ENCODE assay signal across 1 cellular context in the genomic region with DNA sequence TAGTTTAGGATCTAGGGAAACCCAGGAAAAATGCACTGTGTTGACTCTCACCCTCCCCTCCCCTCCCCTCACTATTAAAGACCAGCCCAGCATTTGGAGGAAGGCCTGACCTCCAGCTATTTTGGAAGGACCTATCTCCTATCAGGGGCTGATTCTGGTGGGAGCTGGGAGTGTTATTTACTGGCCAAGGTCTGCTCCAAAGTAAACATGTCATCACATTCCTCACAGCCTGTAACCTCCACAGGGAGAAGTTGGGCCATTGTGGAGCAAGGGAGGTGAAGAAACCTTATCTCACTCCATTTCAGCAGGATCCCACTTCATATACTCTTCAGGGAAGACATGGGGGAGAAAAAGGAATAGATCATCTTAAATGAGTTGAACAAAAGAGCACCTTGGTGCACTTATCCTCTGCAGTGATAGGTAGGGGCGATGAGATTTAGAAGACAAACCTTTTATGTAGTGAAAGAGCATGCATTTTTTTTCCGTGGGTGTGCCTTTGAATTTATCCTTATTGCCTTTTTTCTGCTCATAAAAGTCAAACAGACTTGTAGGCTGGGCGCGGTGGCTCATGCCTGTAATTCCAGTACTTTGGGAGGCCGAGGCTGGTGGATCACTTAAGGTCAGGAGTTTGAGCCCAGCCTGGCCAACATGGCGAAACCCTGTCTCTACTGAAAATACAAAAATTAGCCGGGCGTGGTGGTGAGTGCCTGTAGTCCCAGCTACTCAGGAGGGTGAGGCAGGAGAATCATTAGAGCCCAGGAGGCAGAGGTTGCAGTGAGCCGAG.
A peak's percentile ranks its signal among the peaks of the same experiment; 100 is the strongest.
TF ChIP-seq lines count a peak whose summit lies in the region.

No MANE protein-coding gene starts in this region.

TF ChIP-seq in HepG2, 621 proteins besides CTCF, POLR2A, EP300 and RAD21 (continued from another document and continues in another):
- no peak for TF ChIP-seq ZNF513 (CRISPR knock-in tag; conservative IDR thresholded peaks at IDR 0.05)
- no peak for TF ChIP-seq TFAP4 (IDR thresholded peaks at IDR 0.05; ENCODE audit: borderline replicate concordance, low read depth)
- TF ChIP-seq SAFB2 (CRISPR knock-in tag; IDR thresholded peaks at IDR 0.05; ENCODE audit: borderline replicate concordance, low read depth), result no peak
- TF ChIP-seq, protein P1, sequence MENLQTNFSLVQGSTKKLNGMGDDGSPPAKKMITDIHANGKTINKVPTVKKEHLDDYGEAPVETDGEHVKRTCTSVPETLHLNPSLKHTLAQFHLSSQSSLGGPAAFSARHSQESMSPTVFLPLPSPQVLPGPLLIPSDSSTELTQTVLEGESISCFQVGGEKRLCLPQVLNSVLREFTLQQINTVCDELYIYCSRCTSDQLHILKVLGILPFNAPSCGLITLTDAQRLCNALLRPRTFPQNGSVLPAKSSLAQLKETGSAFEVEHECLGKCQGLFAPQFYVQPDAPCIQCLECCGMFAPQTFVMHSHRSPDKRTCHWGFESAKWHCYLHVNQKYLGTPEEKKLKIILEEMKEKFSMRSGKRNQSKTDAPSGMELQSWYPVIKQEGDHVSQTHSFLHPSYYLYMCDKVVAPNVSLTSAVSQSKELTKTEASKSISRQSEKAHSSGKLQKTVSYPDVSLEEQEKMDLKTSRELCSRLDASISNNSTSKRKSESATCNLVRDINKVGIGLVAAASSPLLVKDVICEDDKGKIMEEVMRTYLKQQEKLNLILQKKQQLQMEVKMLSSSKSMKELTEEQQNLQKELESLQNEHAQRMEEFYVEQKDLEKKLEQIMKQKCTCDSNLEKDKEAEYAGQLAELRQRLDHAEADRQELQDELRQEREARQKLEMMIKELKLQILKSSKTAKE (CRISPR knock-in tag; IDR thresholded peaks at IDR 0.05; ENCODE audit: borderline replicate concordance), result no peak; the same call in 1 of the 2 replicates
- no peak for TF ChIP-seq ZSCAN20 (CRISPR knock-in tag; IDR thresholded peaks at IDR 0.05; ENCODE audit: borderline replicate concordance)
- TF ChIP-seq AHR (CRISPR knock-in tag; IDR thresholded peaks at IDR 0.05), result no peak
- TF ChIP-seq ZNF678 (CRISPR knock-in tag; IDR thresholded peaks at IDR 0.05), result no peak
- TF ChIP-seq, protein P2, sequence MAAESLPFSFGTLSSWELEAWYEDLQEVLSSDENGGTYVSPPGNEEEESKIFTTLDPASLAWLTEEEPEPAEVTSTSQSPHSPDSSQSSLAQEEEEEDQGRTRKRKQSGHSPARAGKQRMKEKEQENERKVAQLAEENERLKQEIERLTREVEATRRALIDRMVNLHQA (CRISPR knock-in tag; IDR thresholded peaks at IDR 0.05), result no peak
- TF ChIP-seq ZNF282 (IDR thresholded peaks at IDR 0.05; ENCODE audit: partially characterized antibody), result no peak
- no peak for TF ChIP-seq CREBL2 (CRISPR knock-in tag; IDR thresholded peaks at IDR 0.05; ENCODE audit: borderline replicate concordance)
- no peak for TF ChIP-seq GLMP (CRISPR knock-in tag; IDR thresholded peaks at IDR 0.05; ENCODE audit: borderline replicate concordance)
- TF ChIP-seq FOSL1 (CRISPR knock-in tag; IDR thresholded peaks at IDR 0.05; ENCODE audit: borderline replicate concordance), result no peak
- TF ChIP-seq DNMT3B (CRISPR knock-in tag; conservative IDR thresholded peaks at IDR 0.05), result no peak
- no peak for TF ChIP-seq RARG (CRISPR knock-in tag; IDR thresholded peaks at IDR 0.05; ENCODE audit: low read depth)
- no peak for TF ChIP-seq RAD51 (IDR thresholded peaks at IDR 0.05; ENCODE audit: borderline replicate concordance)
- TF ChIP-seq ARNT (IDR thresholded peaks at IDR 0.05), result no peak
- no peak for TF ChIP-seq ZBTB20 (CRISPR knock-in tag; IDR thresholded peaks at IDR 0.05; ENCODE audit: borderline replicate concordance, low read depth)
- no peak for TF ChIP-seq ZBTB21 (CRISPR knock-in tag; IDR thresholded peaks at IDR 0.05)
- TF ChIP-seq ZNF547 (CRISPR knock-in tag; IDR thresholded peaks at IDR 0.05), result no peak
- no peak for TF ChIP-seq ZNF446 (CRISPR knock-in tag; IDR thresholded peaks at IDR 0.05)
- TF ChIP-seq, protein P3, sequence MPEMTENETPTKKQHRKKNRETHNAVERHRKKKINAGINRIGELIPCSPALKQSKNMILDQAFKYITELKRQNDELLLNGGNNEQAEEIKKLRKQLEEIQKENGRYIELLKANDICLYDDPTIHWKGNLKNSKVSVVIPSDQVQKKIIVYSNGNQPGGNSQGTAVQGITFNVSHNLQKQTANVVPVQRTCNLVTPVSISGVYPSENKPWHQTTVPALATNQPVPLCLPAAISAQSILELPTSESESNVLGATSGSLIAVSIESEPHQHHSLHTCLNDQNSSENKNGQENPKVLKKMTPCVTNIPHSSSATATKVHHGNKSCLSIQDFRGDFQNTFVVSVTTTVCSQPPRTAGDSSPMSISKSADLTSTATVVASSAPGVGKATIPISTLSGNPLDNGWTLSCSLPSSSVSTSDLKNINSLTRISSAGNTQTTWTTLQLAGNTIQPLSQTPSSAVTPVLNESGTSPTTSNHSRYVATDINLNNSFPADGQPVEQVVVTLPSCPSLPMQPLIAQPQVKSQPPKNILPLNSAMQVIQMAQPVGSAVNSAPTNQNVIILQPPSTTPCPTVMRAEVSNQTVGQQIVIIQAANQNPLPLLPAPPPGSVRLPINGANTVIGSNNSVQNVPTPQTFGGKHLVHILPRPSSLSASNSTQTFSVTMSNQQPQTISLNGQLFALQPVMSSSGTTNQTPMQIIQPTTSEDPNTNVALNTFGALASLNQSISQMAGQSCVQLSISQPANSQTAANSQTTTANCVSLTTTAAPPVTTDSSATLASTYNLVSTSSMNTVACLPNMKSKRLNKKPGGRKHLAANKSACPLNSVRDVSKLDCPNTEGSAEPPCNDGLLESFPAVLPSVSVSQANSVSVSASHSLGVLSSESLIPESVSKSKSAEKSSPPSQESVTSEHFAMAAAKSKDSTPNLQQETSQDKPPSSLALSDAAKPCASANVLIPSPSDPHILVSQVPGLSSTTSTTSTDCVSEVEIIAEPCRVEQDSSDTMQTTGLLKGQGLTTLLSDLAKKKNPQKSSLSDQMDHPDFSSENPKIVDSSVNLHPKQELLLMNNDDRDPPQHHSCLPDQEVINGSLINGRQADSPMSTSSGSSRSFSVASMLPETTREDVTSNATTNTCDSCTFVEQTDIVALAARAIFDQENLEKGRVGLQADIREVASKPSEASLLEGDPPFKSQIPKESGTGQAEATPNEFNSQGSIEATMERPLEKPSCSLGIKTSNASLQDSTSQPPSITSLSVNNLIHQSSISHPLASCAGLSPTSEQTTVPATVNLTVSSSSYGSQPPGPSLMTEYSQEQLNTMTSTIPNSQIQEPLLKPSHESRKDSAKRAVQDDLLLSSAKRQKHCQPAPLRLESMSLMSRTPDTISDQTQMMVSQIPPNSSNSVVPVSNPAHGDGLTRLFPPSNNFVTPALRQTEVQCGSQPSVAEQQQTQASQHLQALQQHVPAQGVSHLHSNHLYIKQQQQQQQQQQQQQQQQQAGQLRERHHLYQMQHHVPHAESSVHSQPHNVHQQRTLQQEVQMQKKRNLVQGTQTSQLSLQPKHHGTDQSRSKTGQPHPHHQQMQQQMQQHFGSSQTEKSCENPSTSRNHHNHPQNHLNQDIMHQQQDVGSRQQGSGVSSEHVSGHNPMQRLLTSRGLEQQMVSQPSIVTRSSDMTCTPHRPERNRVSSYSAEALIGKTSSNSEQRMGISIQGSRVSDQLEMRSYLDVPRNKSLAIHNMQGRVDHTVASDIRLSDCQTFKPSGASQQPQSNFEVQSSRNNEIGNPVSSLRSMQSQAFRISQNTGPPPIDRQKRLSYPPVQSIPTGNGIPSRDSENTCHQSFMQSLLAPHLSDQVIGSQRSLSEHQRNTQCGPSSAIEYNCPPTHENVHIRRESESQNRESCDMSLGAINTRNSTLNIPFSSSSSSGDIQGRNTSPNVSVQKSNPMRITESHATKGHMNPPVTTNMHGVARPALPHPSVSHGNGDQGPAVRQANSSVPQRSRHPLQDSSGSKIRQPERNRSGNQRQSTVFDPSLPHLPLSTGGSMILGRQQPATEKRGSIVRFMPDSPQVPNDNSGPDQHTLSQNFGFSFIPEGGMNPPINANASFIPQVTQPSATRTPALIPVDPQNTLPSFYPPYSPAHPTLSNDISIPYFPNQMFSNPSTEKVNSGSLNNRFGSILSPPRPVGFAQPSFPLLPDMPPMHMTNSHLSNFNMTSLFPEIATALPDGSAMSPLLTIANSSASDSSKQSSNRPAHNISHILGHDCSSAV (CRISPR knock-in tag; IDR thresholded peaks at IDR 0.05; ENCODE audit: borderline replicate concordance), result no peak
- TF ChIP-seq ZSCAN9 (CRISPR knock-in tag; IDR thresholded peaks at IDR 0.05; ENCODE audit: borderline replicate concordance), result peak; percentile 38; the same call in 1 of the 2 replicates
- TF ChIP-seq ZSCAN31 (CRISPR knock-in tag; IDR thresholded peaks at IDR 0.05; ENCODE audit: low read depth), result peak; percentile 72
- TF ChIP-seq PBX2 (CRISPR knock-in tag; IDR thresholded peaks at IDR 0.05), result no peak
- TF ChIP-seq ZFYVE20 (CRISPR knock-in tag; IDR thresholded peaks at IDR 0.05; ENCODE audit: borderline replicate concordance, low read depth), result no peak
- no peak for TF ChIP-seq NFE2 (CRISPR knock-in tag; IDR thresholded peaks at IDR 0.05)
- no peak for TF ChIP-seq NCOA1 (CRISPR knock-in tag; IDR thresholded peaks at IDR 0.05)
- TF ChIP-seq ZNF264 (CRISPR knock-in tag; IDR thresholded peaks at IDR 0.05), result no peak; the same call in 1 of the 2 replicates
- no peak; the same call in 1 of the 2 replicates for TF ChIP-seq ARNT2 (CRISPR knock-in tag; IDR thresholded peaks at IDR 0.05; ENCODE audit: low read depth)
- TF ChIP-seq IRF9 (CRISPR knock-in tag; IDR thresholded peaks at IDR 0.05; ENCODE audit: borderline replicate concordance), result no peak
- TF ChIP-seq GTF3A (CRISPR knock-in tag; conservative IDR thresholded peaks at IDR 0.05), result no peak
- TF ChIP-seq TCF7 (IDR thresholded peaks at IDR 0.05; ENCODE audit: low read depth), result no peak
- TF ChIP-seq THYN1 (CRISPR knock-in tag; IDR thresholded peaks at IDR 0.05; ENCODE audit: borderline replicate concordance, low read depth), result no peak
- no peak for TF ChIP-seq SOX6 (IDR thresholded peaks at IDR 0.05)
- TF ChIP-seq SOX6 (CRISPR knock-in tag; IDR thresholded peaks at IDR 0.05), result peak; percentile 90
- no peak for TF ChIP-seq ZNF878 (CRISPR knock-in tag; IDR thresholded peaks at IDR 0.05)
